ENCODE assay signal across 1 cellular context in genomic region chr2:144703852-144704324, GRCh38.
TF ChIP-seq lines count a peak whose summit lies in the region.

No MANE protein-coding gene starts in this region.

TF ChIP-seq in K562, 482 proteins besides CTCF, POLR2A, EP300 and RAD21 (continued from another document and continues in another):
- no peak for TF ChIP-seq TSHZ1 (CRISPR knock-in tag; IDR thresholded peaks at IDR 0.05)
- no peak for TF ChIP-seq SMAD1 (IDR thresholded peaks at IDR 0.05; ENCODE audit: low read depth, low read length, partially characterized antibody)
- TF ChIP-seq GABPA (tag; conservative IDR thresholded peaks at IDR 0.05; ENCODE audit: low read depth), result peak; percentile 28; the same call in 1 of the 2 replicates
- peak; percentile 95 for TF ChIP-seq CHAMP1 (IDR thresholded peaks at IDR 0.05)
- no peak for TF ChIP-seq ZNF274 (IDR thresholded peaks at IDR 0.05; ENCODE audit: borderline replicate concordance, low read depth, low read length)
- no peak for TF ChIP-seq FOXP1 (CRISPR knock-in tag; IDR thresholded peaks at IDR 0.05)
- peak; percentile 94 for TF ChIP-seq JUND (IDR thresholded peaks at IDR 0.05; ENCODE audit: borderline replicate concordance, low read depth, low read length)
- TF ChIP-seq JUND (tag; IDR thresholded peaks at IDR 0.05; ENCODE audit: borderline replicate concordance, low read depth, low read length), result peak; percentile 93
- no peak for TF ChIP-seq ZFP91 (CRISPR knock-in tag; IDR thresholded peaks at IDR 0.05)
- peak; percentile 93 for TF ChIP-seq ATF3 (IDR thresholded peaks at IDR 0.05)
- no peak for TF ChIP-seq ATF3 (CRISPR knock-in tag; conservative IDR thresholded peaks at IDR 0.05)
- no peak for TF ChIP-seq GTF2B (IDR thresholded peaks at IDR 0.05; ENCODE audit: extremely low read depth, insufficient read length)
- no peak for TF ChIP-seq POLR2G (IDR thresholded peaks at IDR 0.05; ENCODE audit: low read depth, low read length)
- TF ChIP-seq ZNF395 (CRISPR knock-in tag; IDR thresholded peaks at IDR 0.05), result peak; percentile 68
- no peak for TF ChIP-seq ZNF583 (CRISPR knock-in tag; IDR thresholded peaks at IDR 0.05)
- TF ChIP-seq KDM4B (IDR thresholded peaks at IDR 0.05; ENCODE audit: borderline replicate concordance in 2 of 2, low read depth in 1 of 2), result no peak
- TF ChIP-seq YY1 (IDR thresholded peaks at IDR 0.05; ENCODE audit: borderline replicate concordance in 1 of 3, control insufficient read depth in 1 of 3, extremely low read depth in 1 of 3, insufficient read depth in 3 of 3, insufficient read length in 1 of 3, insufficient replicate concordance in 2 of 3, low read depth in 1 of 3, low read length in 2 of 3), result peak in 1 of 3 experiments; percentile 73
- no peak for TF ChIP-seq ZNF75A (CRISPR knock-in tag; IDR thresholded peaks at IDR 0.05)
- TF ChIP-seq HSF4 (CRISPR knock-in tag; IDR thresholded peaks at IDR 0.05; ENCODE audit: borderline replicate concordance), result 0 out of 2 replicates have a peak, but pooled peaks have one; percentile 16
- peak; percentile 58; the same call in 1 of the 2 replicates for TF ChIP-seq DMBX1 (CRISPR knock-in tag; IDR thresholded peaks at IDR 0.05; ENCODE audit: borderline replicate concordance)
- TF ChIP-seq HINFP (tag; conservative IDR thresholded peaks at IDR 0.05; ENCODE audit: low read depth), result 0 out of 2 replicates have a peak, but pooled peaks have one; percentile 2
- TF ChIP-seq PKNOX1 (IDR thresholded peaks at IDR 0.05), result peak; percentile 8; the same call in 1 of the 2 replicates
- no peak for TF ChIP-seq ESRRA (IDR thresholded peaks at IDR 0.05; ENCODE audit: borderline replicate concordance, low read depth)
- no peak for TF ChIP-seq HMG20A (CRISPR knock-in tag; conservative IDR thresholded peaks at IDR 0.05)
- peak; percentile 83 for TF ChIP-seq TEAD4 (IDR thresholded peaks at IDR 0.05; ENCODE audit: low read length)
- TF ChIP-seq TEAD4 (CRISPR knock-in tag; IDR thresholded peaks at IDR 0.05; ENCODE audit: borderline replicate concordance), result no peak
- 0 out of 2 replicates have a peak, but pooled peaks have one; percentile 32 for TF ChIP-seq LARP7 (IDR thresholded peaks at IDR 0.05)
- no peak for TF ChIP-seq ZNF121 (CRISPR knock-in tag; conservative IDR thresholded peaks at IDR 0.05)
- no peak for TF ChIP-seq POLR2B (IDR thresholded peaks at IDR 0.05; ENCODE audit: low read depth, partially characterized antibody)
- TF ChIP-seq SNIP1 (IDR thresholded peaks at IDR 0.05; ENCODE audit: low read depth), result no peak
- TF ChIP-seq CHD4 (IDR thresholded peaks at IDR 0.05; ENCODE audit: insufficient read depth, insufficient replicate concordance, low read depth, low read length, poor library complexity, severe bottlenecking), result no peak
- TF ChIP-seq MBD2 (IDR thresholded peaks at IDR 0.05; ENCODE audit: borderline replicate concordance, low read depth), result 0 out of 2 replicates have a peak, but pooled peaks have one; percentile 21
- TF ChIP-seq NBN (IDR thresholded peaks at IDR 0.05; ENCODE audit: low read depth), result peak; percentile 76; the same call in 1 of the 2 replicates
- TF ChIP-seq NEUROD1 (IDR thresholded peaks at IDR 0.05; ENCODE audit: borderline replicate concordance, low read depth, low read length, partially characterized antibody), result peak; percentile 47
- peak; percentile 96 for TF ChIP-seq FOSL1 (tag; conservative IDR thresholded peaks at IDR 0.05)
- TF ChIP-seq LCOR (CRISPR knock-in tag; IDR thresholded peaks at IDR 0.05), result peak; percentile 74; the same call in 1 of the 2 replicates
- no peak for TF ChIP-seq ELF2 (CRISPR knock-in tag; IDR thresholded peaks at IDR 0.05)
- no peak for TF ChIP-seq HDAC3 (IDR thresholded peaks at IDR 0.05; ENCODE audit: borderline replicate concordance, partially characterized antibody)
- no peak for TF ChIP-seq TCF7L2 (IDR thresholded peaks at IDR 0.05; ENCODE audit: low read depth, low read length)
- peak; percentile 70; the same call in 1 of the 2 replicates for TF ChIP-seq ZNF584 (CRISPR knock-in tag; IDR thresholded peaks at IDR 0.05; ENCODE audit: low read depth)
- TF ChIP-seq ZNF766 (CRISPR knock-in tag; conservative IDR thresholded peaks at IDR 0.05), result peak; percentile 76
- TF ChIP-seq MTA1 (IDR thresholded peaks at IDR 0.05; ENCODE audit: borderline replicate concordance), result peak; percentile 85
- no peak for TF ChIP-seq RBM15 (IDR thresholded peaks at IDR 0.05; ENCODE audit: insufficient read depth, low read length)
- peak; percentile 75 to 76; a peak in 3 of 4 replicates for TF ChIP-seq FOXK2 (conservative IDR thresholded peaks at IDR 0.05 in 1 of 2, IDR thresholded peaks at IDR 0.05 in 1 of 2; ENCODE audit: low read depth in 2 of 2)
- peak; percentile 48; the same call in 1 of the 2 replicates for TF ChIP-seq ZBTB2 (IDR thresholded peaks at IDR 0.05)
- TF ChIP-seq HMBOX1 (IDR thresholded peaks at IDR 0.05), result peak; percentile 88
- peak; percentile 89 for TF ChIP-seq C11orf30 (IDR thresholded peaks at IDR 0.05; ENCODE audit: low read depth)
- TF ChIP-seq SNAPC5 (CRISPR knock-in tag; IDR thresholded peaks at IDR 0.05), result no peak
- peak; percentile 53; the same call in 1 of the 2 replicates for TF ChIP-seq LEF1 (IDR thresholded peaks at IDR 0.05)
- 0 out of 2 replicates have a peak, but pooled peaks have one; percentile 15 for TF ChIP-seq KLF6 (CRISPR knock-in tag; IDR thresholded peaks at IDR 0.05; ENCODE audit: borderline replicate concordance)
